Comparison of ENCODE assay signal across 9 cellular contexts in the genomic region with DNA sequence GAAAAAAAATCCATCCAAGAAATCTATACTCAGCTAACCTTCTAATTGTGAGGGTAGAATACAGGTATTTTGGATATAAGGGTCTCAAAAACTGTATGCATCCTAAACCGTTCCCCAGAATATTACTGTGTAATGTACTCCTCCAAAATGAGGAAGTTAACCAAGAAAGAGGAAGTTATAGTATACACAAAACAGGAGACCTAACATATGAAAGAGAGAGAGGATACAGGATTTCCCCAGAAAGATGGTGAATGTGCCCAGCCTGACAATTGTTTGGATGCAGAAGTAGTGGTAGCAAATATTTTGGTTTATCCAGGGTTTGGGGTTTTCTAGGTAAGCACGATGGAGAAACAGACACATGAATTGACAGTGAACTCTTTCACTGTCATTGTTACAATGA. TPM values are rescaled to one million over a fixed set of nuclear protein-coding genes. Genes with fewer than 3 reads are reported as not detected.
DNase-seq lines count a peak whose midpoint lies in the region; ATAC-seq lines count a peak whose summit lies in the region.
"Had no signal": no experiment of that assay in that cellular context is flagged by ENCODE, and none has a peak within 500 bp of the region (broad histone marks: within the 10 kb centered on the region; RNA-seq: fewer than 3 reads in every experiment).

No MANE protein-coding gene starts in this region.

- H3K9me3 ChIP-seq in effector memory CD4-positive, alpha-beta T cell (ENCODE audit: control insufficient read depth, low read length), result no peaks in the 10 kb centered on the region
- H3K9me3 ChIP-seq: left ventricle myocardium inferior had no signal

- H3K27me3 ChIP-seq in effector memory CD4-positive, alpha-beta T cell (replicated peaks; ENCODE audit: control insufficient read depth, insufficient read depth, low read length, poor library complexity, severe bottlenecking), result no peaks in the 10 kb centered on the region

- DNase-seq in germinal center (ENCODE audit: low spot score) (peak; percentile 33), HT-29 (ENCODE audit: low spot score) (no peak), retina (no peak)
- DNase-seq in effector memory CD4-positive, alpha-beta T cell, result no peak
- DNase-seq in stimulated activated naive CD8-positive, alpha-beta T cell treated with anti-CD3 and anti-CD28 coated beads, Interleukin-15, amount 100 ng/mL, for 72 hours, result no peak
- DNase-seq: left ventricle myocardium inferior had no signal

- no peaks in the 10 kb centered on the region for H3K4me1 ChIP-seq in effector memory CD4-positive, alpha-beta T cell (ENCODE audit: control insufficient read depth, insufficient read depth, low read length, poor library complexity, severe bottlenecking)
- H3K4me1 ChIP-seq: left ventricle myocardium inferior had no signal

- H3K4me1 Mint-ChIP-seq in stimulated activated naive CD8-positive, alpha-beta T cell treated with anti-CD3 and anti-CD28 coated beads, Interleukin-15, amount 100 ng/mL, for 72 hours, result no peaks in the 10 kb centered on the region

- no peak overlapping the region for H3K27ac ChIP-seq in effector memory CD4-positive, alpha-beta T cell (ENCODE audit: insufficient read depth, low read length, poor library complexity, severe bottlenecking)
- H3K27ac ChIP-seq: left ventricle myocardium inferior had no signal

- no peak overlapping the region for H3K4me3 Mint-ChIP-seq in stimulated activated naive CD8-positive, alpha-beta T cell treated with anti-CD3 and anti-CD28 coated beads, Interleukin-15, amount 100 ng/mL, for 72 hours

- no peaks in the 10 kb centered on the region for H3K27me3 Mint-ChIP-seq in stimulated activated naive CD8-positive, alpha-beta T cell treated with anti-CD3 and anti-CD28 coated beads, Interleukin-15, amount 100 ng/mL, for 72 hours

- H3K36me3 ChIP-seq in effector memory CD4-positive, alpha-beta T cell (ENCODE audit: control insufficient read depth, insufficient read depth, low read length), result no peaks in the 10 kb centered on the region
- H3K36me3 ChIP-seq: left ventricle myocardium inferior had no signal

- ATAC-seq in GM19035 (IDR thresholded peaks at IDR 0.05; ENCODE audit: unreplicated experiment) (peak; percentile 90), HG02642 (IDR thresholded peaks at IDR 0.05; ENCODE audit: poor library complexity, unreplicated experiment) (peak; percentile 97), HG03521 (IDR thresholded peaks at IDR 0.05; ENCODE audit: unreplicated experiment) (peak; percentile 82)
- no peak for ATAC-seq in stimulated activated naive CD8-positive, alpha-beta T cell treated with anti-CD3 and anti-CD28 coated beads, Interleukin-15, amount 100 ng/mL, for 72 hours

- H3K27ac Mint-ChIP-seq in stimulated activated naive CD8-positive, alpha-beta T cell treated with anti-CD3 and anti-CD28 coated beads, Interleukin-15, amount 100 ng/mL, for 72 hours, result no peak overlapping the region

- no peak overlapping the region for H3K4me3 ChIP-seq in effector memory CD4-positive, alpha-beta T cell (ENCODE audit: insufficient read depth, low read depth, low read length, poor library complexity, severe bottlenecking)
- H3K4me3 ChIP-seq: left ventricle myocardium inferior had no signal

- no peaks in the 10 kb centered on the region for H3K9me3 Mint-ChIP-seq in stimulated activated naive CD8-positive, alpha-beta T cell treated with anti-CD3 and anti-CD28 coated beads, Interleukin-15, amount 100 ng/mL, for 72 hours

RNA-seq across cellular contexts. Expression of a gene that starts 50.6 kb away (rescaled TPM):
- total RNA-seq in HT-29 (2014; rRNA removed; shearing (Covaris generic)), result 35.2 and 39.6 TPM in 2 replicates
